Comparison of ENCODE assay signal across 1 cellular context in genomic region chr12:121626087-121626852, GRCh38.
TF ChIP-seq lines count a peak whose summit lies in the region.

ORAI1 (plus strand) TSS chr12:121626530.

TF ChIP-seq in GM12878, 131 proteins besides CTCF, POLR2A, EP300 and RAD21 (continued from another document and continues in another):
- TF ChIP-seq RFX5 (IDR thresholded peaks at IDR 0.05; ENCODE audit: low read depth, low read length) (no peak), NR2C1 (IDR thresholded peaks at IDR 0.05) (peak; percentile 56), NR2F1 (conservative IDR thresholded peaks at IDR 0.05) (peak; percentile 84), CBX3 (IDR thresholded peaks at IDR 0.05; ENCODE audit: borderline replicate concordance, low read depth) (no peak), RB1 (IDR thresholded peaks at IDR 0.05; ENCODE audit: borderline replicate concordance) (peak; percentile 49), ESRRA (IDR thresholded peaks at IDR 0.05; ENCODE audit: low read length) (no peak), SIX5 (IDR thresholded peaks at IDR 0.05; ENCODE audit: low read depth, low read length, severe bottlenecking) (no peak), BACH1 (IDR thresholded peaks at IDR 0.05; ENCODE audit: borderline replicate concordance) (peak; percentile 75; the same call in 1 of the 2 replicates), NFXL1 (IDR thresholded peaks at IDR 0.05; ENCODE audit: borderline replicate concordance) (0 out of 2 replicates have a peak, but pooled peaks have one; percentile 27), HDAC6 (IDR thresholded peaks at IDR 0.05; ENCODE audit: unreplicated experiment) (peak; percentile 55), ZZZ3 (IDR thresholded peaks at IDR 0.05; ENCODE audit: control insufficient read depth, insufficient read length, low read depth) (no peak), POLR2AphosphoS5 (IDR thresholded peaks at IDR 0.05; ENCODE audit: low read length) (peak; percentile 76; the same call in 1 of the 2 replicates), JUNB (IDR thresholded peaks at IDR 0.05) (no peak), POU2F2 (IDR thresholded peaks at IDR 0.05; ENCODE audit: borderline replicate concordance, low read depth, low read length) (peak; percentile 71; the same call in 2 of the 3 replicates), TCF7 (IDR thresholded peaks at IDR 0.05; ENCODE audit: borderline replicate concordance) (no peak), PAX8 (IDR thresholded peaks at IDR 0.05) (no peak), MEF2A (IDR thresholded peaks at IDR 0.05; ENCODE audit: insufficient read depth, low read depth, low read length) (0 out of 2 replicates have a peak, but pooled peaks have one; percentile 35), EGR1 (IDR thresholded peaks at IDR 0.05; ENCODE audit: borderline replicate concordance in 1 of 2, low read depth in 2 of 2, low read length in 2 of 2) (peak; percentile 51 to 94), SRF (IDR thresholded peaks at IDR 0.05; ENCODE audit: low read depth in 2 of 2, low read length in 2 of 2) (0 out of 4 replicates have a peak, but pooled peaks of 1 of the 2 experiments have one; percentile 6), MTA3 (IDR thresholded peaks at IDR 0.05; ENCODE audit: borderline replicate concordance, low read length) (no peak), PML (IDR thresholded peaks at IDR 0.05; ENCODE audit: low read length) (0 out of 2 replicates have a peak, but pooled peaks have one; percentile 3), E4F1 (IDR thresholded peaks at IDR 0.05; ENCODE audit: borderline replicate concordance, partially characterized antibody) (no peak), SKIL (IDR thresholded peaks at IDR 0.05; ENCODE audit: low read depth, poor library complexity, severe bottlenecking) (no peak), CREM (IDR thresholded peaks at IDR 0.05; ENCODE audit: low read depth) (no peak), SMAD1 (IDR thresholded peaks at IDR 0.05; ENCODE audit: low read depth, partially characterized antibody) (no peak), ZNF592 (IDR thresholded peaks at IDR 0.05) (peak; percentile 16; the same call in 1 of the 2 replicates), EED (IDR thresholded peaks at IDR 0.05; ENCODE audit: low read depth) (peak; percentile 43), BCL3 (IDR thresholded peaks at IDR 0.05; ENCODE audit: borderline replicate concordance, insufficient read depth, low read depth, low read length, poor library complexity, severe bottlenecking) (peak; percentile 38), IKZF1 (conservative IDR thresholded peaks at IDR 0.05) (peak; percentile 93), WRNIP1 (IDR thresholded peaks at IDR 0.05; ENCODE audit: borderline replicate concordance, low read depth, low read length) (no peak)
- TF ChIP-seq, protein P1, sequence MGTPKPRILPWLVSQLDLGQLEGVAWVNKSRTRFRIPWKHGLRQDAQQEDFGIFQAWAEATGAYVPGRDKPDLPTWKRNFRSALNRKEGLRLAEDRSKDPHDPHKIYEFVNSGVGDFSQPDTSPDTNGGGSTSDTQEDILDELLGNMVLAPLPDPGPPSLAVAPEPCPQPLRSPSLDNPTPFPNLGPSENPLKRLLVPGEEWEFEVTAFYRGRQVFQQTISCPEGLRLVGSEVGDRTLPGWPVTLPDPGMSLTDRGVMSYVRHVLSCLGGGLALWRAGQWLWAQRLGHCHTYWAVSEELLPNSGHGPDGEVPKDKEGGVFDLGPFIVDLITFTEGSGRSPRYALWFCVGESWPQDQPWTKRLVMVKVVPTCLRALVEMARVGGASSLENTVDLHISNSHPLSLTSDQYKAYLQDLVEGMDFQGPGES (IDR thresholded peaks at IDR 0.05): 0 out of 2 replicates have a peak, but pooled peaks have one; percentile 4
- TF ChIP-seq, protein P2, sequence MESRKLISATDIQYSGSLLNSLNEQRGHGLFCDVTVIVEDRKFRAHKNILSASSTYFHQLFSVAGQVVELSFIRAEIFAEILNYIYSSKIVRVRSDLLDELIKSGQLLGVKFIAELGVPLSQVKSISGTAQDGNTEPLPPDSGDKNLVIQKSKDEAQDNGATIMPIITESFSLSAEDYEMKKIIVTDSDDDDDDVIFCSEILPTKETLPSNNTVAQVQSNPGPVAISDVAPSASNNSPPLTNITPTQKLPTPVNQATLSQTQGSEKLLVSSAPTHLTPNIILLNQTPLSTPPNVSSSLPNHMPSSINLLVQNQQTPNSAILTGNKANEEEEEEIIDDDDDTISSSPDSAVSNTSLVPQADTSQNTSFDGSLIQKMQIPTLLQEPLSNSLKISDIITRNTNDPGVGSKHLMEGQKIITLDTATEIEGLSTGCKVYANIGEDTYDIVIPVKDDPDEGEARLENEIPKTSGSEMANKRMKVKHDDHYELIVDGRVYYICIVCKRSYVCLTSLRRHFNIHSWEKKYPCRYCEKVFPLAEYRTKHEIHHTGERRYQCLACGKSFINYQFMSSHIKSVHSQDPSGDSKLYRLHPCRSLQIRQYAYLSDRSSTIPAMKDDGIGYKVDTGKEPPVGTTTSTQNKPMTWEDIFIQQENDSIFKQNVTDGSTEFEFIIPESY (IDR thresholded peaks at IDR 0.05): no peak
- TF ChIP-seq, protein P3, sequence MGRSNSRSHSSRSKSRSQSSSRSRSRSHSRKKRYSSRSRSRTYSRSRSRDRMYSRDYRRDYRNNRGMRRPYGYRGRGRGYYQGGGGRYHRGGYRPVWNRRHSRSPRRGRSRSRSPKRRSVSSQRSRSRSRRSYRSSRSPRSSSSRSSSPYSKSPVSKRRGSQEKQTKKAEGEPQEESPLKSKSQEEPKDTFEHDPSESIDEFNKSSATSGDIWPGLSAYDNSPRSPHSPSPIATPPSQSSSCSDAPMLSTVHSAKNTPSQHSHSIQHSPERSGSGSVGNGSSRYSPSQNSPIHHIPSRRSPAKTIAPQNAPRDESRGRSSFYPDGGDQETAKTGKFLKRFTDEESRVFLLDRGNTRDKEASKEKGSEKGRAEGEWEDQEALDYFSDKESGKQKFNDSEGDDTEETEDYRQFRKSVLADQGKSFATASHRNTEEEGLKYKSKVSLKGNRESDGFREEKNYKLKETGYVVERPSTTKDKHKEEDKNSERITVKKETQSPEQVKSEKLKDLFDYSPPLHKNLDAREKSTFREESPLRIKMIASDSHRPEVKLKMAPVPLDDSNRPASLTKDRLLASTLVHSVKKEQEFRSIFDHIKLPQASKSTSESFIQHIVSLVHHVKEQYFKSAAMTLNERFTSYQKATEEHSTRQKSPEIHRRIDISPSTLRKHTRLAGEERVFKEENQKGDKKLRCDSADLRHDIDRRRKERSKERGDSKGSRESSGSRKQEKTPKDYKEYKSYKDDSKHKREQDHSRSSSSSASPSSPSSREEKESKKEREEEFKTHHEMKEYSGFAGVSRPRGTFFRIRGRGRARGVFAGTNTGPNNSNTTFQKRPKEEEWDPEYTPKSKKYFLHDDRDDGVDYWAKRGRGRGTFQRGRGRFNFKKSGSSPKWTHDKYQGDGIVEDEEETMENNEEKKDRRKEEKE (IDR thresholded peaks at IDR 0.05): 0 out of 2 replicates have a peak, but pooled peaks have one; percentile 57
- TF ChIP-seq, protein P4, sequence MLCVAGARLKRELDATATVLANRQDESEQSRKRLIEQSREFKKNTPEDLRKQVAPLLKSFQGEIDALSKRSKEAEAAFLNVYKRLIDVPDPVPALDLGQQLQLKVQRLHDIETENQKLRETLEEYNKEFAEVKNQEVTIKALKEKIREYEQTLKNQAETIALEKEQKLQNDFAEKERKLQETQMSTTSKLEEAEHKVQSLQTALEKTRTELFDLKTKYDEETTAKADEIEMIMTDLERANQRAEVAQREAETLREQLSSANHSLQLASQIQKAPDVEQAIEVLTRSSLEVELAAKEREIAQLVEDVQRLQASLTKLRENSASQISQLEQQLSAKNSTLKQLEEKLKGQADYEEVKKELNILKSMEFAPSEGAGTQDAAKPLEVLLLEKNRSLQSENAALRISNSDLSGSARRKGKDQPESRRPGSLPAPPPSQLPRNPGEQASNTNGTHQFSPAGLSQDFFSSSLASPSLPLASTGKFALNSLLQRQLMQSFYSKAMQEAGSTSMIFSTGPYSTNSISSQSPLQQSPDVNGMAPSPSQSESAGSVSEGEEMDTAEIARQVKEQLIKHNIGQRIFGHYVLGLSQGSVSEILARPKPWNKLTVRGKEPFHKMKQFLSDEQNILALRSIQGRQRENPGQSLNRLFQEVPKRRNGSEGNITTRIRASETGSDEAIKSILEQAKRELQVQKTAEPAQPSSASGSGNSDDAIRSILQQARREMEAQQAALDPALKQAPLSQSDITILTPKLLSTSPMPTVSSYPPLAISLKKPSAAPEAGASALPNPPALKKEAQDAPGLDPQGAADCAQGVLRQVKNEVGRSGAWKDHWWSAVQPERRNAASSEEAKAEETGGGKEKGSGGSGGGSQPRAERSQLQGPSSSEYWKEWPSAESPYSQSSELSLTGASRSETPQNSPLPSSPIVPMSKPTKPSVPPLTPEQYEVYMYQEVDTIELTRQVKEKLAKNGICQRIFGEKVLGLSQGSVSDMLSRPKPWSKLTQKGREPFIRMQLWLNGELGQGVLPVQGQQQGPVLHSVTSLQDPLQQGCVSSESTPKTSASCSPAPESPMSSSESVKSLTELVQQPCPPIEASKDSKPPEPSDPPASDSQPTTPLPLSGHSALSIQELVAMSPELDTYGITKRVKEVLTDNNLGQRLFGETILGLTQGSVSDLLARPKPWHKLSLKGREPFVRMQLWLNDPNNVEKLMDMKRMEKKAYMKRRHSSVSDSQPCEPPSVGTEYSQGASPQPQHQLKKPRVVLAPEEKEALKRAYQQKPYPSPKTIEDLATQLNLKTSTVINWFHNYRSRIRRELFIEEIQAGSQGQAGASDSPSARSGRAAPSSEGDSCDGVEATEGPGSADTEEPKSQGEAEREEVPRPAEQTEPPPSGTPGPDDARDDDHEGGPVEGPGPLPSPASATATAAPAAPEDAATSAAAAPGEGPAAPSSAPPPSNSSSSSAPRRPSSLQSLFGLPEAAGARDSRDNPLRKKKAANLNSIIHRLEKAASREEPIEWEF (IDR thresholded peaks at IDR 0.05; ENCODE audit: insufficient replicate concordance, low read depth, low read length): no peak
